8 cellular contexts compared by ENCODE assay signal in the genomic region with DNA sequence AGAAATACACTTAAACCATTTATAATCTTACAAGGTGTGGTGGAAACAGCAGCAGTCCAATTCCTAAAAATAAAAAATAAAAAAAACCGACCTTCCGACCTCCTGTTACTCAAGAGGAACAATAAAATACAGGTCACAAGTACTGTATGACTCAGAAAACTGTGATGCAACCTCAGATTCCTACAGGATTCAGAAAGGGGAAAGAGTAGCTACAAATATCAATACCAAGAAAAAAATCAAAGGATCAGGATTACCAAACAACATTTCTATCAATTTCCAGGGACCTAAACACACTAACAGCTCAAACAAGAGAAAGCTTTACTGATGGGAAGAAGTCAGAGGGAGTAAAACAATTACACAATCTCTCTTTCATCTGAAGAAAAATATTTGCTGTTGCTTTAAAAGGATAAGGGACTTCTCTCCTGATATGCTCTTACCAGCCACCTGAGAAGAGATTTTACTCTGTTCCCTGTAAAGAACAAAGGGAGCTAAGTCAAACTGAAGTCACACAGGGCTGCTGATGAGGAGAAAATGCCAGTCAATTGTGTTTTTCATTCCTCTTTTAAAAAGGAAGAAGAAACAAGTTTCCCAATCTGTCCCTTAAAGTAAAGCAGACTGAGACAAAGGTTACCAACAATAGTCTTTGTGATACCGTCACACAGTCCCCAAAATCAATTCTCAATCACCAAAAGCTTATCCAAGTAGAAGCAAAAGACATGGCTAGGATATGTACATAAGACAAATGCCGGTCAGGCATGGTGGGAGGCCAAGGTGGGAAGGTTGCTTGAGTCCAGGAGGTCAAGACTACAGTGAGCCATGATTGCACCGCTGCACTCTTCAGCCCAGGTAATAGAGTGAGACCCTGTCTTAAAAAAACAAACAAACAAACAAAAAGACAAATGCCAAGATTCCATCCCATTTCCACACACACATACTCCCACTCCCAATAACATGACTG. TPM values are rescaled to one million over a fixed set of nuclear protein-coding genes. Genes with fewer than 3 reads are reported as not detected.
DNase-seq lines count a peak whose midpoint lies in the region; ATAC-seq and TF ChIP-seq lines count a peak whose summit lies in the region.

No MANE protein-coding gene starts in this region.

- 59 to 67% methylated on average over 5 of the region's 5 CpGs for WGBS in heart right ventricle, 2 donors

- H3K9me3 ChIP-seq in heart right ventricle: no peaks in the 10 kb centered on the region

- H3K4me3 ChIP-seq in heart right ventricle: no peak overlapping the region
- no peak overlapping the region for H3K4me3 ChIP-seq in skin epidermis

- intact Hi-C loops in heart right ventricle (cut with DNase I): loop anchor here in 1 of 10 donors (5.0 kb wide), 1 partner anchor 38 kb away; the partner anchor contains the start of gene AMBRA1

- H3K27me3 ChIP-seq in heart right ventricle: no peaks in the 10 kb centered on the region

- TF ChIP-seq CTCF in WTC11 (IDR thresholded peaks at IDR 0.05) (no peak), heart right ventricle (IDR thresholded peaks at IDR 0.05) (no peak)

- no peaks in the 10 kb centered on the region for H3K9me3 Mint-ChIP-seq in activated naive CD8-positive, alpha-beta T cell (ENCODE audit: low read depth)
- no peaks in the 10 kb centered on the region for H3K9me3 Mint-ChIP-seq in activated naive CD8-positive, alpha-beta T cell treated with anti-CD3 and anti-CD28 coated beads for 36 hours
- no peaks in the 10 kb centered on the region for H3K9me3 Mint-ChIP-seq in WTC11

- peaks cover 53% of the 10 kb centered on the region for H3K4me1 Mint-ChIP-seq in activated naive CD8-positive, alpha-beta T cell (ENCODE audit: low read depth)
- peaks cover 42% of the 10 kb centered on the region for H3K4me1 Mint-ChIP-seq in activated naive CD8-positive, alpha-beta T cell treated with anti-CD3 and anti-CD28 coated beads for 36 hours
- H3K4me1 Mint-ChIP-seq in WTC11: peaks cover 17% of the 10 kb centered on the region

- peaks cover 6 to 54% (median 38%) of the 10 kb centered on the region in 9 donors for H3K4me1 ChIP-seq in heart right ventricle

- H3K27me3 Mint-ChIP-seq in activated naive CD8-positive, alpha-beta T cell: no peaks in the 10 kb centered on the region
- H3K27me3 Mint-ChIP-seq in activated naive CD8-positive, alpha-beta T cell treated with anti-CD3 and anti-CD28 coated beads for 36 hours: no peaks in the 10 kb centered on the region
- no peaks in the 10 kb centered on the region for H3K27me3 Mint-ChIP-seq in WTC11 (ENCODE audit: low read depth)

- POLR2A ChIA-PET in WTC11 (lab: Charles Lee): no interaction called here

- ATAC-seq in WTC11: peak; percentile 36; the same call in 1 of the 2 replicates
- peak in 7 of 8 donors; percentile 49 to 87 (median 79) for ATAC-seq in heart right ventricle

- no peaks in the 10 kb centered on the region for H3K36me3 Mint-ChIP-seq in activated naive CD8-positive, alpha-beta T cell
- H3K36me3 Mint-ChIP-seq in activated naive CD8-positive, alpha-beta T cell treated with anti-CD3 and anti-CD28 coated beads for 36 hours: peaks cover 7% of the 10 kb centered on the region
- no peaks in the 10 kb centered on the region for H3K36me3 Mint-ChIP-seq in WTC11

- no peaks in the 10 kb centered on the region for H3K36me3 ChIP-seq in heart right ventricle

- peak overlapping the region in 9 of 10 donors; percentile 19 to 71 (median 57) for H3K27ac ChIP-seq in heart right ventricle
- peak overlapping the region in 18 of 21 experiments; percentile 5 to 74 (median 58) for H3K27ac ChIP-seq in skin epidermis

- peak overlapping the region; percentile 3 for H3K4me3 Mint-ChIP-seq in activated naive CD8-positive, alpha-beta T cell
- H3K4me3 Mint-ChIP-seq in activated naive CD8-positive, alpha-beta T cell treated with anti-CD3 and anti-CD28 coated beads for 36 hours: no peak overlapping the region
- no peak overlapping the region for H3K4me3 Mint-ChIP-seq in WTC11

- CTCF ChIA-PET in WTC11 (lab: Charles Lee): interaction anchor here (0.6 to 2.1 kb wide), 4 partner anchors 25 to 171 kb away, joined by 4 to 11 read pairs (median 4); no protein-coding TSS in a partner anchor

- H3K27ac Mint-ChIP-seq in activated naive CD8-positive, alpha-beta T cell: peak overlapping the region; percentile 72
- H3K27ac Mint-ChIP-seq in activated naive CD8-positive, alpha-beta T cell treated with anti-CD3 and anti-CD28 coated beads for 36 hours: no peak overlapping the region
- peak overlapping the region; percentile 96 for H3K27ac Mint-ChIP-seq in WTC11

- no peak for DNase-seq in activated naive CD8-positive, alpha-beta T cell treated with anti-CD3 and anti-CD28 coated beads for 36 hours
- DNase-seq in WTC11 (ENCODE audit: low spot score) (no peak), heart right ventricle (no peak), superior temporal gyrus (ENCODE audit: extremely low spot score) (no peak), foreskin melanocyte (no peak)
- no peak for DNase-seq in stimulated activated naive CD4-positive, alpha-beta T cell (lab: John Stamatoyannopoulos, UW)

TF ChIP-seq in WTC11, 78 proteins besides CTCF, POLR2A, EP300 and RAD21 (continues in another document):
- TF ChIP-seq MYBL2 (CRISPR knock-in tag; IDR thresholded peaks at IDR 0.05) (no peak), ATF2 (CRISPR knock-in tag; IDR thresholded peaks at IDR 0.05; ENCODE audit: borderline replicate concordance, low read depth) (no peak), ZNF423 (CRISPR knock-in tag; IDR thresholded peaks at IDR 0.05) (no peak), MAX (CRISPR knock-in tag; IDR thresholded peaks at IDR 0.05) (no peak), GABPB1 (CRISPR knock-in tag; IDR thresholded peaks at IDR 0.05) (peak; percentile 61)
- TF ChIP-seq, protein P1, sequence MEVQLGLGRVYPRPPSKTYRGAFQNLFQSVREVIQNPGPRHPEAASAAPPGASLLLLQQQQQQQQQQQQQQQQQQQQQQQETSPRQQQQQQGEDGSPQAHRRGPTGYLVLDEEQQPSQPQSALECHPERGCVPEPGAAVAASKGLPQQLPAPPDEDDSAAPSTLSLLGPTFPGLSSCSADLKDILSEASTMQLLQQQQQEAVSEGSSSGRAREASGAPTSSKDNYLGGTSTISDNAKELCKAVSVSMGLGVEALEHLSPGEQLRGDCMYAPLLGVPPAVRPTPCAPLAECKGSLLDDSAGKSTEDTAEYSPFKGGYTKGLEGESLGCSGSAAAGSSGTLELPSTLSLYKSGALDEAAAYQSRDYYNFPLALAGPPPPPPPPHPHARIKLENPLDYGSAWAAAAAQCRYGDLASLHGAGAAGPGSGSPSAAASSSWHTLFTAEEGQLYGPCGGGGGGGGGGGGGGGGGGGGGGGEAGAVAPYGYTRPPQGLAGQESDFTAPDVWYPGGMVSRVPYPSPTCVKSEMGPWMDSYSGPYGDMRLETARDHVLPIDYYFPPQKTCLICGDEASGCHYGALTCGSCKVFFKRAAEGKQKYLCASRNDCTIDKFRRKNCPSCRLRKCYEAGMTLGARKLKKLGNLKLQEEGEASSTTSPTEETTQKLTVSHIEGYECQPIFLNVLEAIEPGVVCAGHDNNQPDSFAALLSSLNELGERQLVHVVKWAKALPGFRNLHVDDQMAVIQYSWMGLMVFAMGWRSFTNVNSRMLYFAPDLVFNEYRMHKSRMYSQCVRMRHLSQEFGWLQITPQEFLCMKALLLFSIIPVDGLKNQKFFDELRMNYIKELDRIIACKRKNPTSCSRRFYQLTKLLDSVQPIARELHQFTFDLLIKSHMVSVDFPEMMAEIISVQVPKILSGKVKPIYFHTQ (CRISPR knock-in tag; IDR thresholded peaks at IDR 0.05): no peak

RNA-seq across cellular contexts. Expression of gene AMBRA1, which starts 39.3 kb away (rescaled TPM):
- total RNA-seq in activated naive CD8-positive, alpha-beta T cell treated with anti-CD3 and anti-CD28 coated beads for 36 hours: 10 to 100 TPM; 24.6 to 27.2 TPM
- total RNA-seq in WTC11 (2021) (29.8 to 35.0 TPM (median 32.2 TPM) in 3 replicates), heart right ventricle (10 to 100 TPM; 11.7 to 23.3 (median 17.1) TPM)
- 1 to 10 TPM; 5.2 to 7.5 TPM for polyA plus RNA-seq in heart right ventricle
